ENCODE assay signal across 25 cellular contexts in genomic region chr3:124999317-124999716, GRCh38. TPM values are rescaled to one million over a fixed set of nuclear protein-coding genes. Genes with fewer than 3 reads are reported as not detected.
DNase-seq lines count a peak whose midpoint lies in the region; ATAC-seq, FAIRE-seq and TF ChIP-seq lines count a peak whose summit lies in the region.
"Had no signal": no experiment of that assay in that cellular context is flagged by ENCODE, and none has a peak within 500 bp of the region (broad histone marks: within the 10 kb centered on the region; RNA-seq: fewer than 3 reads in every experiment).

No MANE protein-coding gene starts in this region.

- peaks cover 26% of the 10 kb centered on the region for H3K36me3 ChIP-seq in Panc1 (ENCODE audit: control insufficient read depth, insufficient read depth, low read length)
- peaks cover 16 to 34% of the 10 kb centered on the region in 2 experiments for H3K36me3 ChIP-seq in endothelial cell of umbilical vein (ENCODE audit: control insufficient read depth in 2 of 2, extremely low read depth in 1 of 2, insufficient read depth in 2 of 2, low read length in 2 of 2)

- CTCF ChIA-PET in Panc1 (lab: Charles Lee) (no interaction called here), endothelial cell of umbilical vein (lab: Charles Lee) (interaction anchor here (0.9 kb wide), 1 partner anchor 439 kb away, joined by 3 read pairs; no protein-coding TSS in a partner anchor)
- CTCF ChIA-PET in activated naive CD4-positive, alpha-beta T cell treated with anti-CD3 and anti-CD28 coated beads for 36 hours (lab: Charles Lee), result interaction anchor here (1.1 kb wide), 2 partner anchors 10 kb away, joined by 3 to 5 read pairs; no protein-coding TSS in a partner anchor

- intact Hi-C loops in Panc1 (cut with micrococcal nuclease; ENCODE audit: unreplicated experiment), result loop anchor here (5.0 to 10.0 kb wide), 3 partner anchors 205 to 585 kb away; no protein-coding TSS in a partner anchor
- intact Hi-C loops in endothelial cell of umbilical vein (cut with micrococcal nuclease), result no loop called here
- intact Hi-C loops in activated naive CD4-positive, alpha-beta T cell treated with anti-CD3 and anti-CD28 coated beads for 36 hours (cut with micrococcal nuclease), result no loop called here

- FAIRE-seq in endothelial cell of umbilical vein (lab: Jason Lieb, UNC), result peak; percentile 18
- FAIRE-seq: colon had no signal

- H3K27ac ChIP-seq in Panc1 (ENCODE audit: low read length), result peak overlapping the region; percentile 5; the same call in 1 of the 2 replicates
- H3K27ac ChIP-seq in endothelial cell of umbilical vein (ENCODE audit: insufficient read depth, low read depth, low read length), result no peak overlapping the region
- H3K27ac ChIP-seq: GM23248, upper lobe of right lung had no signal

- POLR2A ChIA-PET in Panc1 (lab: Charles Lee), result no interaction called here
- POLR2A ChIA-PET in endothelial cell of umbilical vein (lab: Charles Lee), result no interaction called here

- no peak overlapping the region for H2AFZ ChIP-seq in endothelial cell of umbilical vein (ENCODE audit: low read depth, low read length)
- H2AFZ ChIP-seq: GM23248 had no signal

- H3K4me1 Mint-ChIP-seq in immature natural killer cell, result peaks cover 36 to 54% of the 10 kb centered on the region in 2 donors
- H3K4me1 Mint-ChIP-seq in stimulated activated effector memory CD8-positive, alpha-beta T cell treated with anti-CD3 and anti-CD28 coated beads, Interleukin-12 subunit alpha, Interleukin-12 subunit beta, amount 100 ng/mL, for 72 hours, result peaks cover 8% of the 10 kb centered on the region
- peaks cover 34% of the 10 kb centered on the region for H3K4me1 Mint-ChIP-seq in activated naive CD4-positive, alpha-beta T cell treated with anti-CD3 and anti-CD28 coated beads for 36 hours (ENCODE audit: low read depth)

- TF ChIP-seq CTCF in Panc1 (IDR thresholded peaks at IDR 0.05), result no peak
- no peak for TF ChIP-seq CTCF in endothelial cell of umbilical vein (IDR thresholded peaks at IDR 0.05; ENCODE audit: extremely low read depth in 1 of 2, insufficient read depth in 1 of 2, low read depth in 1 of 2, low read length in 2 of 2)

- peaks cover 36 to 85% (median 50%) of the 10 kb centered on the region in 3 donors for H3K36me3 Mint-ChIP-seq in immature natural killer cell
- peaks cover 96% of the 10 kb centered on the region for H3K36me3 Mint-ChIP-seq in stimulated activated effector memory CD8-positive, alpha-beta T cell treated with anti-CD3 and anti-CD28 coated beads, Interleukin-12 subunit alpha, Interleukin-12 subunit beta, amount 100 ng/mL, for 72 hours
- peaks cover 21% of the 10 kb centered on the region for H3K36me3 Mint-ChIP-seq in activated naive CD4-positive, alpha-beta T cell treated with anti-CD3 and anti-CD28 coated beads for 36 hours (ENCODE audit: low read depth)

- no peaks in the 10 kb centered on the region for H3K9me1 ChIP-seq in endothelial cell of umbilical vein (replicated peaks; ENCODE audit: control insufficient read depth, extremely low read depth, insufficient read depth, low read length)

- H4K20me1 ChIP-seq in endothelial cell of umbilical vein (replicated peaks; ENCODE audit: control insufficient read depth, extremely low read depth, insufficient read depth, low read length), result no peaks in the 10 kb centered on the region

- BruUV-seq in Panc1 (replicated peaks; lab: Mats Ljungman, UMichigan) (no TSS peak), endothelial cell of umbilical vein (replicated peaks; lab: Mats Ljungman, UMichigan) (no TSS peak)

- TF ChIP-seq POLR2A in endothelial cell of umbilical vein (IDR thresholded peaks at IDR 0.05; ENCODE audit: low read depth, low read length), result no peak

- H3K9me3 ChIP-seq in Panc1 (ENCODE audit: control insufficient read depth, insufficient read depth, low read depth, low read length), result no peaks in the 10 kb centered on the region
- no peaks in the 10 kb centered on the region for H3K9me3 ChIP-seq in endothelial cell of umbilical vein (replicated peaks; ENCODE audit: control insufficient read depth, insufficient read depth, low read length)
- H3K9me3 ChIP-seq: BE2C, upper lobe of right lung had no signal

- peaks cover 0 to under 1% (median 0%) of the 10 kb centered on the region in 3 donors for H3K27me3 Mint-ChIP-seq in immature natural killer cell (ENCODE audit: low read depth in 3 of 3)
- no peaks in the 10 kb centered on the region for H3K27me3 Mint-ChIP-seq in activated naive CD4-positive, alpha-beta T cell treated with anti-CD3 and anti-CD28 coated beads for 36 hours (ENCODE audit: low read depth)
- H3K27me3 Mint-ChIP-seq: activated CD4-positive, alpha-beta memory T cell treated with anti-CD3 and anti-CD28 coated beads for 36 hours; stimulated activated naive CD8-positive, alpha-beta T cell treated with anti-CD3 and anti-CD28 coated beads, Interleukin-15, amount 100 ng/mL, for 72 hours had no signal

- no peaks in the 10 kb centered on the region for H3K79me2 ChIP-seq in endothelial cell of umbilical vein (ENCODE audit: control insufficient read depth, insufficient read depth, low read length)

- H3K4me3 ChIP-seq in Panc1 (ENCODE audit: low read depth in 2 of 2, low read length in 2 of 2), result no peak overlapping the region
- H3K4me3 ChIP-seq in endothelial cell of umbilical vein (replicated peaks in 1 of 3; ENCODE audit: insufficient read depth in 1 of 3, low read depth in 1 of 3, low read length in 3 of 3), result no peak overlapping the region
- H3K4me3 ChIP-seq: GM23248, upper lobe of right lung had no signal

- no peak for DNase-seq in Panc1 (ENCODE audit: low read depth, low spot score)
- DNase-seq in endothelial cell of umbilical vein (ENCODE audit: low read depth, low spot score), result no peak
- no peak for DNase-seq in immature natural killer cell
- DNase-seq in stimulated activated effector memory CD8-positive, alpha-beta T cell treated with anti-CD3 and anti-CD28 coated beads, Interleukin-12 subunit alpha, Interleukin-12 subunit beta, amount 100 ng/mL, for 72 hours (ENCODE audit: low spot score in 2 of 2), result no peak
- no peak for DNase-seq in activated naive CD4-positive, alpha-beta T cell treated with anti-CD3 and anti-CD28 coated beads for 36 hours
- DNase-seq in HuH-7.5 (ENCODE audit: low spot score), result no peak
- DNase-seq in NCI-H1694 (lab: John Stamatoyannopoulos, UW), result no peak
- DNase-seq in activated CD4-positive, CD25-positive, alpha-beta regulatory T cell (lab: John Stamatoyannopoulos, UW), result no peak
- DNase-seq: activated CD4-positive, alpha-beta memory T cell treated with anti-CD3 and anti-CD28 coated beads for 36 hours; activated CD8-positive, alpha-beta memory T cell treated with anti-CD3 and anti-CD28 coated beads, Interleukin-2, amount 50 U/mL, for 48 hours; BE2C; COR-L47; DMS79 treated with DMSO at 0.1 percent for 48 hours; GM23248; mesenchymal stem cell; NCI-H1092 treated with DMSO at 0.1 percent for 48 hours; NCI-H2029; NCI-H226; NCI-H774; stimulated activated naive CD8-positive, alpha-beta T cell treated with anti-CD3 and anti-CD28 coated beads, Interleukin-15, amount 100 ng/mL, for 72 hours; SW 1271; upper lobe of right lung had no signal

- ATAC-seq in Panc1, result no peak
- no peak for ATAC-seq in stimulated activated effector memory CD8-positive, alpha-beta T cell treated with anti-CD3 and anti-CD28 coated beads, Interleukin-12 subunit alpha, Interleukin-12 subunit beta, amount 100 ng/mL, for 72 hours
- ATAC-seq: activated CD4-positive, CD25-positive, alpha-beta regulatory T cell treated with anti-CD3 and anti-CD28 coated beads, Interleukin-2, amount 50 U/mL, for 24 hours; stimulated activated naive CD8-positive, alpha-beta T cell treated with anti-CD3 and anti-CD28 coated beads, Interleukin-15, amount 100 ng/mL, for 72 hours; upper lobe of right lung had no signal

- no peak overlapping the region for H3K9ac ChIP-seq in endothelial cell of umbilical vein (replicated peaks; ENCODE audit: extremely low read depth, insufficient read depth, low read length)
- H3K9ac ChIP-seq: GM23248 had no signal

- peak overlapping the region in 5 of 6 donors; percentile 23 to 69 (median 35) for H3K27ac Mint-ChIP-seq in immature natural killer cell
- H3K27ac Mint-ChIP-seq in stimulated activated effector memory CD8-positive, alpha-beta T cell treated with anti-CD3 and anti-CD28 coated beads, Interleukin-12 subunit alpha, Interleukin-12 subunit beta, amount 100 ng/mL, for 72 hours, result peak overlapping the region; percentile 52
- H3K27ac Mint-ChIP-seq in activated naive CD4-positive, alpha-beta T cell treated with anti-CD3 and anti-CD28 coated beads for 36 hours, result no peak overlapping the region
- H3K27ac Mint-ChIP-seq: activated CD4-positive, alpha-beta memory T cell treated with anti-CD3 and anti-CD28 coated beads for 36 hours; activated T-helper 2 cell treated with anti-CD3 and anti-CD28 coated beads, Interferon-gamma antibody, Interleukin-2, Interleukin-4, amounts not matched to agents 10 μg/mL and 5 μg/mL and 100 μg/mL, durations not matched to agents 14 hours and 24 hours and 36 hours had no signal

- dilution Hi-C loops in endothelial cell of umbilical vein (cut with MboI; ENCODE audit: extremely low pct_ligation_motif_present, low sequenced_read_pairs), result no loop called here

- H3K4me2 ChIP-seq in endothelial cell of umbilical vein (ENCODE audit: insufficient read depth, low read length), result no peak overlapping the region

- no peak overlapping the region for H3K4me3 Mint-ChIP-seq in immature natural killer cell
- H3K4me3 Mint-ChIP-seq in stimulated activated effector memory CD8-positive, alpha-beta T cell treated with anti-CD3 and anti-CD28 coated beads, Interleukin-12 subunit alpha, Interleukin-12 subunit beta, amount 100 ng/mL, for 72 hours, result no peak overlapping the region
- no peak overlapping the region for H3K4me3 Mint-ChIP-seq in activated naive CD4-positive, alpha-beta T cell treated with anti-CD3 and anti-CD28 coated beads for 36 hours
- H3K4me3 Mint-ChIP-seq: activated CD4-positive, alpha-beta memory T cell treated with anti-CD3 and anti-CD28 coated beads for 36 hours; stimulated activated naive CD8-positive, alpha-beta T cell treated with anti-CD3 and anti-CD28 coated beads, Interleukin-15, amount 100 ng/mL, for 72 hours had no signal

- H3K27me3 ChIP-seq in Panc1 (ENCODE audit: control insufficient read depth, insufficient read depth, low read length) (no peaks in the 10 kb centered on the region), endothelial cell of umbilical vein (ENCODE audit: control insufficient read depth in 2 of 2, insufficient read depth in 2 of 2, low read length in 2 of 2) (no peaks in the 10 kb centered on the region)
- H3K27me3 ChIP-seq: BE2C, upper lobe of right lung had no signal

- H3K9me3 Mint-ChIP-seq in immature natural killer cell, result no peaks in the 10 kb centered on the region
- H3K9me3 Mint-ChIP-seq in stimulated activated effector memory CD8-positive, alpha-beta T cell treated with anti-CD3 and anti-CD28 coated beads, Interleukin-12 subunit alpha, Interleukin-12 subunit beta, amount 100 ng/mL, for 72 hours, result no peaks in the 10 kb centered on the region
- no peaks in the 10 kb centered on the region for H3K9me3 Mint-ChIP-seq in activated naive CD4-positive, alpha-beta T cell treated with anti-CD3 and anti-CD28 coated beads for 36 hours
- H3K9me3 Mint-ChIP-seq: activated CD4-positive, alpha-beta memory T cell treated with anti-CD3 and anti-CD28 coated beads for 36 hours; activated T-helper 2 cell treated with anti-CD3 and anti-CD28 coated beads, Interferon-gamma antibody, Interleukin-2, Interleukin-4, amounts not matched to agents 10 μg/mL and 5 μg/mL and 100 μg/mL, durations not matched to agents 14 hours and 24 hours and 36 hours; stimulated activated naive CD8-positive, alpha-beta T cell treated with anti-CD3 and anti-CD28 coated beads, Interleukin-15, amount 100 ng/mL, for 72 hours had no signal

- H3K4me1 ChIP-seq in Panc1 (ENCODE audit: control insufficient read depth, insufficient read depth, low read length) (peaks cover 26% of the 10 kb centered on the region), endothelial cell of umbilical vein (ENCODE audit: control insufficient read depth, extremely low read depth, insufficient read depth, low read length) (peaks cover 2% of the 10 kb centered on the region)

- in situ Hi-C loops in Panc1 (cut with HindIII; ENCODE audit: low pct_unique_long_range_greater_than_20kb, low sequenced_read_pairs), result no loop called here

RNA-seq across cellular contexts. Expression of gene HEG1, which starts 56.5 kb away (rescaled TPM):
- total RNA-seq in Panc1 (2021; ENCODE audit: unreplicated experiment), result 141 TPM
- polyA plus RNA-seq in Panc1 (2012; ENCODE audit: insufficient read length), result 63.2 TPM
- 87.0 and 106 TPM in 2 replicates for total RNA-seq in endothelial cell of umbilical vein
- 40.9 and 50.1 TPM in 2 replicates for polyA plus RNA-seq in endothelial cell of umbilical vein
- polyA plus RNA-seq in endothelial cell of umbilical vein (2011; cell fraction: cytosol; rRNA removed), result 40.6 and 42.2 TPM in 2 replicates
- polyA plus RNA-seq in endothelial cell of umbilical vein (2011; cell fraction: nucleus; rRNA removed), result 50.1 and 53.9 TPM in 2 replicates
- polyA plus RNA-seq in endothelial cell of umbilical vein (2012), result 54.3 and 76.5 TPM in 2 replicates
- polyA minus RNA-seq in endothelial cell of umbilical vein, result 131 and 134 TPM in 2 replicates
- 39.0 TPM for polyA minus RNA-seq in endothelial cell of umbilical vein (2011; cell fraction: cytosol; rRNA and poly(A)+ RNA removed)
- 47.2 and 83.6 TPM in 2 replicates for polyA minus RNA-seq in endothelial cell of umbilical vein (2011; cell fraction: nucleus; rRNA and poly(A)+ RNA removed)
- polyA plus RNA-seq in immature natural killer cell, result 10 to 100 TPM in 1 of 3 donors, 1 to 10 TPM in 2; 2.1 to 12.1 (median 4.9) TPM
- 1 to 10 TPM; 5.8 TPM for total RNA-seq in activated naive CD4-positive, alpha-beta T cell treated with anti-CD3 and anti-CD28 coated beads for 36 hours

Comparison
In these comparisons a context has a peak if more than half of its experiments do, and no peak if none do; other contexts are left out.
1. RNA of gene HEG1, which starts 56.5 kb away (total RNA-seq): 141 TPM in Panc1 (single experiment) and 87.0 to 106 TPM in endothelial cell of umbilical vein; 5.8 TPM in activated naive CD4-positive, alpha-beta T cell treated with anti-CD3 and anti-CD28 coated beads for 36 hours; every median in the first group is over 10 times any median in the second.